ENCODE assay signal across 8 cellular contexts in genomic region chr17:18225121-18225561, GRCh38. TPM values are rescaled to one million over a fixed set of nuclear protein-coding genes. Genes with fewer than 3 reads are reported as not detected.
DNase-seq lines count a peak whose midpoint lies in the region; ATAC-seq lines count a peak whose summit lies in the region.

No MANE protein-coding gene starts in this region.

- no peaks in the 10 kb centered on the region for H3K36me3 Mint-ChIP-seq in activated T-helper 1 cell treated with anti-CD3 and anti-CD28 coated beads, Interleukin-12 subunit alpha, Interleukin-12 subunit beta, Interleukin-2, Interleukin-4 antibody, amounts not matched to agents 30 ng/mL and 10 ng/mL and 1 ng/mL, durations not matched to agents 14 hours and 24 hours and 36 hours (ENCODE audit: low read depth)
- H3K36me3 Mint-ChIP-seq in naive thymus-derived CD8-positive, alpha-beta T cell, result peaks cover 0 to 3% (median 0%) of the 10 kb centered on the region in 3 donors

- peak overlapping the region; percentile 48 for H3K27ac Mint-ChIP-seq in activated T-helper 1 cell treated with anti-CD3 and anti-CD28 coated beads, Interleukin-12 subunit alpha, Interleukin-12 subunit beta, Interleukin-2, Interleukin-4 antibody, amounts not matched to agents 30 ng/mL and 10 ng/mL and 1 ng/mL, durations not matched to agents 14 hours and 24 hours and 36 hours
- peak overlapping the region in 4 of 10 donors; percentile 9 to 73 (median 57) for H3K27ac Mint-ChIP-seq in naive thymus-derived CD8-positive, alpha-beta T cell

- no peaks in the 10 kb centered on the region for H3K9me3 Mint-ChIP-seq in activated T-helper 1 cell treated with anti-CD3 and anti-CD28 coated beads, Interleukin-12 subunit alpha, Interleukin-12 subunit beta, Interleukin-2, Interleukin-4 antibody, amounts not matched to agents 30 ng/mL and 10 ng/mL and 1 ng/mL, durations not matched to agents 14 hours and 24 hours and 36 hours
- no peaks in the 10 kb centered on the region for H3K9me3 Mint-ChIP-seq in naive thymus-derived CD8-positive, alpha-beta T cell

- POLR2A ChIA-PET in naive thymus-derived CD8-positive, alpha-beta T cell (lab: Charles Lee), result interaction anchor here (1.2 to 1.5 kb wide), 3 partner anchors 36 to 90 kb away, joined by 3 to 6 read pairs (median 4); partner anchors contain the start of genes ALKBH5, MIEF2, SMCR8 and TOP3A

- ATAC-seq in GM21825 (IDR thresholded peaks at IDR 0.05; ENCODE audit: unreplicated experiment), result peak; percentile 76
- peak; percentile 95 to 98 for ATAC-seq in naive thymus-derived CD8-positive, alpha-beta T cell

- intact Hi-C loops in activated T-helper 1 cell treated with anti-CD3 and anti-CD28 coated beads, Interleukin-12 subunit alpha, Interleukin-12 subunit beta, Interleukin-2, Interleukin-4 antibody, amounts not matched to agents 30 ng/mL and 10 ng/mL and 1 ng/mL, durations not matched to agents 14 hours and 24 hours and 36 hours (cut with micrococcal nuclease), result loop anchor here (1.0 to 5.0 kb wide), 7 partner anchors 35 to 186 kb away; partner anchors contain the start of genes ALKBH5, ATPAF2, DRG2 and GID4

- H3K4me3 Mint-ChIP-seq in activated T-helper 1 cell treated with anti-CD3 and anti-CD28 coated beads, Interleukin-12 subunit alpha, Interleukin-12 subunit beta, Interleukin-2, Interleukin-4 antibody, amounts not matched to agents 30 ng/mL and 10 ng/mL and 1 ng/mL, durations not matched to agents 14 hours and 24 hours and 36 hours, result peak overlapping the region; percentile 70
- H3K4me3 Mint-ChIP-seq in naive thymus-derived CD8-positive, alpha-beta T cell, result peak overlapping the region; percentile 37 to 87 (median 68)

- peak; percentile 64 for DNase-seq in DMS153 (lab: John Stamatoyannopoulos, UW)
- peak; percentile 47 to 60 for DNase-seq in Kasumi-1 (lab: John Stamatoyannopoulos, UW)
- DNase-seq in RPMI7951 (ENCODE audit: low read depth), result peak; percentile 91
- DNase-seq in activated T-helper 1 cell treated with anti-CD3 and anti-CD28 coated beads, Interleukin-12 subunit alpha, Interleukin-12 subunit beta, Interleukin-2, Interleukin-4 antibody, amounts not matched to agents 30 ng/mL and 10 ng/mL and 1 ng/mL, durations not matched to agents 14 hours and 24 hours and 36 hours (ENCODE audit: low spot score), result peak; percentile 95
- peak; percentile 94 for DNase-seq in fibroblast of gingiva (ENCODE audit: low read depth)
- DNase-seq in naive thymus-derived CD8-positive, alpha-beta T cell, result peak; percentile 85 to 98 (median 96)
- DNase-seq in stimulated activated CD8-positive, alpha-beta memory T cell treated with anti-CD3 and anti-CD28 coated beads, Interleukin-7, amount 100 ng/mL, for 48 hours (ENCODE audit: extremely low read depth in 1 of 2, low read depth in 1 of 2), result peak; percentile 92

- peaks cover 2% of the 10 kb centered on the region for H3K27me3 Mint-ChIP-seq in activated T-helper 1 cell treated with anti-CD3 and anti-CD28 coated beads, Interleukin-12 subunit alpha, Interleukin-12 subunit beta, Interleukin-2, Interleukin-4 antibody, amounts not matched to agents 30 ng/mL and 10 ng/mL and 1 ng/mL, durations not matched to agents 14 hours and 24 hours and 36 hours (ENCODE audit: insufficient read depth)
- H3K27me3 Mint-ChIP-seq in naive thymus-derived CD8-positive, alpha-beta T cell, result no peaks in the 10 kb centered on the region

- H3K4me1 Mint-ChIP-seq in activated T-helper 1 cell treated with anti-CD3 and anti-CD28 coated beads, Interleukin-12 subunit alpha, Interleukin-12 subunit beta, Interleukin-2, Interleukin-4 antibody, amounts not matched to agents 30 ng/mL and 10 ng/mL and 1 ng/mL, durations not matched to agents 14 hours and 24 hours and 36 hours (ENCODE audit: low read depth), result peaks cover 20% of the 10 kb centered on the region
- H3K4me1 Mint-ChIP-seq in naive thymus-derived CD8-positive, alpha-beta T cell, result peaks cover 15 to 39% (median 28%) of the 10 kb centered on the region in 4 donors

RNA-seq across cellular contexts. Expression of gene LLGL1, which starts 0.3 kb away (rescaled TPM):
- 12.1 and 20.0 TPM in 2 replicates for total RNA-seq in RPMI7951 (2014; rRNA removed; shearing (Covaris generic))
- 22.6 and 23.4 TPM in 2 replicates for total RNA-seq in activated T-helper 1 cell treated with anti-CD3 and anti-CD28 coated beads, Interleukin-12 subunit alpha, Interleukin-12 subunit beta, Interleukin-2, Interleukin-4 antibody, amounts not matched to agents 30 ng/mL and 10 ng/mL and 1 ng/mL, durations not matched to agents 14 hours and 24 hours and 36 hours
- total RNA-seq in naive thymus-derived CD8-positive, alpha-beta T cell, result 10 to 100 TPM; 16.8 to 17.3 TPM
- 1 to 10 TPM; 1.2 to 1.9 (median 1.5) TPM for polyA plus RNA-seq in naive thymus-derived CD8-positive, alpha-beta T cell

RNA-seq across cellular contexts. Expression of gene FLII, which starts 33.4 kb away (rescaled TPM):
- 130 and 143 TPM in 2 replicates for total RNA-seq in RPMI7951 (2014; rRNA removed; shearing (Covaris generic))
- total RNA-seq in activated T-helper 1 cell treated with anti-CD3 and anti-CD28 coated beads, Interleukin-12 subunit alpha, Interleukin-12 subunit beta, Interleukin-2, Interleukin-4 antibody, amounts not matched to agents 30 ng/mL and 10 ng/mL and 1 ng/mL, durations not matched to agents 14 hours and 24 hours and 36 hours, result 268 and 275 TPM in 2 replicates
- 100 to 1,000 TPM; 318 to 327 TPM for total RNA-seq in naive thymus-derived CD8-positive, alpha-beta T cell
- polyA plus RNA-seq in naive thymus-derived CD8-positive, alpha-beta T cell, result 100 to 1,000 TPM in 2 of 3 donors, 10 to 100 TPM in 1; 81.2 to 180 (median 100) TPM

RNA-seq across cellular contexts. Expression of gene MIEF2, which starts 35.3 kb away (rescaled TPM):
- total RNA-seq in RPMI7951 (2014; rRNA removed; shearing (Covaris generic)), result 4.6 and 4.8 TPM in 2 replicates
- total RNA-seq in activated T-helper 1 cell treated with anti-CD3 and anti-CD28 coated beads, Interleukin-12 subunit alpha, Interleukin-12 subunit beta, Interleukin-2, Interleukin-4 antibody, amounts not matched to agents 30 ng/mL and 10 ng/mL and 1 ng/mL, durations not matched to agents 14 hours and 24 hours and 36 hours, result 5.8 and 7.0 TPM in 2 replicates
- 10 to 100 TPM; 16.7 to 17.4 TPM for total RNA-seq in naive thymus-derived CD8-positive, alpha-beta T cell
- polyA plus RNA-seq in naive thymus-derived CD8-positive, alpha-beta T cell, result 10 to 100 TPM; 10.7 to 14.4 (median 10.8) TPM

RNA-seq across cellular contexts. Expression of gene ALKBH5, which starts 41.5 kb away (rescaled TPM):
- 62.8 and 65.1 TPM in 2 replicates for total RNA-seq in RPMI7951 (2014; rRNA removed; shearing (Covaris generic))
- 127 and 128 TPM in 2 replicates for total RNA-seq in activated T-helper 1 cell treated with anti-CD3 and anti-CD28 coated beads, Interleukin-12 subunit alpha, Interleukin-12 subunit beta, Interleukin-2, Interleukin-4 antibody, amounts not matched to agents 30 ng/mL and 10 ng/mL and 1 ng/mL, durations not matched to agents 14 hours and 24 hours and 36 hours
- 100 to 1,000 TPM; 109 to 120 TPM for total RNA-seq in naive thymus-derived CD8-positive, alpha-beta T cell
- 100 to 1,000 TPM; 125 to 148 (median 129) TPM for polyA plus RNA-seq in naive thymus-derived CD8-positive, alpha-beta T cell

Comparison
In these comparisons a context has a peak if more than half of its experiments do, and no peak if none do; other contexts are left out.
1. Peak in every context shown above with its lines: DNase-seq and ATAC-seq.